8 cellular contexts compared by ENCODE assay signal in genomic region chr7:137992738-137993394, GRCh38. TPM values are rescaled to one million over a fixed set of nuclear protein-coding genes. Genes with fewer than 3 reads are reported as not detected.
DNase-seq lines count a peak whose midpoint lies in the region; ATAC-seq and TF ChIP-seq lines count a peak whose summit lies in the region.

No MANE protein-coding gene starts in this region.

- H3K4me1 Mint-ChIP-seq in activated naive CD4-positive, alpha-beta T cell treated with anti-CD3 and anti-CD28 coated beads, Interleukin-2, amount 10 ng/mL, durations not matched to agents 7 days and 5 days = peaks cover 32% of the 10 kb centered on the region
- peaks cover 40% of the 10 kb centered on the region for H3K4me1 Mint-ChIP-seq in stimulated activated effector memory CD8-positive, alpha-beta T cell treated with anti-CD3 and anti-CD28 coated beads, Interleukin-12 subunit alpha, Interleukin-12 subunit beta, amount 100 ng/mL, for 72 hours

- H3K4me1 ChIP-seq in foreskin keratinocyte = peaks cover 23% of the 10 kb centered on the region

- TF ChIP-seq CTCF in foreskin keratinocyte (conservative IDR thresholded peaks at IDR 0.05) = no peak

- no peaks in the 10 kb centered on the region for H3K27me3 Mint-ChIP-seq in activated naive CD4-positive, alpha-beta T cell treated with anti-CD3 and anti-CD28 coated beads, Interleukin-2, amount 10 ng/mL, durations not matched to agents 7 days and 5 days

- CTCF ChIA-PET in activated naive CD4-positive, alpha-beta T cell treated with anti-CD3 and anti-CD28 coated beads, Interleukin-2, amount 10 ng/mL, durations not matched to agents 7 days and 5 days (lab: Charles Lee) = interaction anchor here (1.0 to 6.8 kb wide), 5 partner anchors 11 to 89 kb away, joined by 3 to 36 read pairs (median 5); partner anchors contain the start of gene CREB3L2

- H3K27ac ChIP-seq in foreskin keratinocyte = no peak overlapping the region

- H3K4me3 Mint-ChIP-seq in activated naive CD4-positive, alpha-beta T cell treated with anti-CD3 and anti-CD28 coated beads, Interleukin-2, amount 10 ng/mL, durations not matched to agents 7 days and 5 days = no peak overlapping the region
- H3K4me3 Mint-ChIP-seq in stimulated activated effector memory CD8-positive, alpha-beta T cell treated with anti-CD3 and anti-CD28 coated beads, Interleukin-12 subunit alpha, Interleukin-12 subunit beta, amount 100 ng/mL, for 72 hours = peak overlapping the region; percentile 15

- peak overlapping the region; percentile 58 for H3K27ac Mint-ChIP-seq in activated naive CD4-positive, alpha-beta T cell treated with anti-CD3 and anti-CD28 coated beads, Interleukin-2, amount 10 ng/mL, durations not matched to agents 7 days and 5 days
- peak overlapping the region; percentile 21 for H3K27ac Mint-ChIP-seq in stimulated activated effector memory CD8-positive, alpha-beta T cell treated with anti-CD3 and anti-CD28 coated beads, Interleukin-12 subunit alpha, Interleukin-12 subunit beta, amount 100 ng/mL, for 72 hours

- DNase-seq in activated naive CD4-positive, alpha-beta T cell treated with anti-CD3 and anti-CD28 coated beads, Interleukin-2, amount 10 ng/mL, durations not matched to agents 7 days and 5 days = peak; percentile 44
- no peak for DNase-seq in activated naive CD4-positive, alpha-beta T cell treated with anti-CD3 and anti-CD28 coated beads, Interleukin-2, amount 50 U/mL, for 16 hours
- peak; percentile 85 for DNase-seq in SKM-1 treated with dmso at 0.1 percent for 144 hours (lab: John Stamatoyannopoulos, UW; ENCODE audit: unreplicated experiment)
- DNase-seq in foreskin keratinocyte = peak; percentile 75 to 85
- no peak for DNase-seq in stimulated activated effector memory CD8-positive, alpha-beta T cell treated with anti-CD3 and anti-CD28 coated beads, Interleukin-12 subunit alpha, Interleukin-12 subunit beta, amount 100 ng/mL, for 72 hours (ENCODE audit: low spot score in 2 of 2)
- no peak for DNase-seq in iPS-NIHi11 (ENCODE audit: low spot score)
- no peak for DNase-seq in DMS153 (lab: John Stamatoyannopoulos, UW)

- H3K27me3 ChIP-seq in foreskin keratinocyte = no peaks in the 10 kb centered on the region

- H3K9me3 Mint-ChIP-seq in activated naive CD4-positive, alpha-beta T cell treated with anti-CD3 and anti-CD28 coated beads, Interleukin-2, amount 10 ng/mL, durations not matched to agents 7 days and 5 days = no peaks in the 10 kb centered on the region
- no peaks in the 10 kb centered on the region for H3K9me3 Mint-ChIP-seq in stimulated activated effector memory CD8-positive, alpha-beta T cell treated with anti-CD3 and anti-CD28 coated beads, Interleukin-12 subunit alpha, Interleukin-12 subunit beta, amount 100 ng/mL, for 72 hours

- peaks cover 9% of the 10 kb centered on the region for H3K36me3 Mint-ChIP-seq in activated naive CD4-positive, alpha-beta T cell treated with anti-CD3 and anti-CD28 coated beads, Interleukin-2, amount 10 ng/mL, durations not matched to agents 7 days and 5 days
- no peaks in the 10 kb centered on the region for H3K36me3 Mint-ChIP-seq in stimulated activated effector memory CD8-positive, alpha-beta T cell treated with anti-CD3 and anti-CD28 coated beads, Interleukin-12 subunit alpha, Interleukin-12 subunit beta, amount 100 ng/mL, for 72 hours

- ATAC-seq in HG03064 (IDR thresholded peaks at IDR 0.05; ENCODE audit: low read depth, unreplicated experiment) (peak; percentile 44), foreskin keratinocyte (peak; percentile 80)
- peak; percentile 92 for ATAC-seq in stimulated activated effector memory CD8-positive, alpha-beta T cell treated with anti-CD3 and anti-CD28 coated beads, Interleukin-12 subunit alpha, Interleukin-12 subunit beta, amount 100 ng/mL, for 72 hours

RNA-seq across cellular contexts. Expression of gene CREB3L2, which starts 9.0 kb away (rescaled TPM):
- total RNA-seq in foreskin keratinocyte = 23.7 and 31.8 TPM in 2 replicates
- polyA plus RNA-seq in foreskin keratinocyte = 7.9 and 8.6 TPM in 2 replicates

Comparison
In these comparisons a context has a peak if more than half of its experiments do, and no peak if none do; other contexts are left out.
1. DNase-seq: peak in activated naive CD4-positive, alpha-beta T cell treated with anti-CD3 and anti-CD28 coated beads, Interleukin-2, amount 10 ng/mL, durations not matched to agents 7 days and 5 days (single experiment), SKM-1 treated with dmso at 0.1 percent for 144 hours (single experiment) and foreskin keratinocyte (2 of 2); none in activated naive CD4-positive, alpha-beta T cell treated with anti-CD3 and anti-CD28 coated beads, Interleukin-2, amount 50 U/mL, for 16 hours (single experiment), stimulated activated effector memory CD8-positive, alpha-beta T cell treated with anti-CD3 and anti-CD28 coated beads, Interleukin-12 subunit alpha, Interleukin-12 subunit beta, amount 100 ng/mL, for 72 hours (0 of 2), iPS-NIHi11 (single experiment) and DMS153 (single experiment).
2. Peak in every context shown above with its lines, with median percentiles within 50 percentile points of each other: ATAC-seq.